In genomic region chr1:99481391-99481996, GRCh38 we compare ENCODE assay signal across 8 cellular contexts.
A peak's percentile ranks its signal among the peaks of the same experiment; 100 is the strongest.
DNase-seq lines count a peak whose midpoint lies in the region; ATAC-seq and FAIRE-seq lines count a peak whose summit lies in the region.

No MANE protein-coding gene starts in this region.

- H3K4me3 ChIP-seq in CD8-positive, alpha-beta memory T cell (ENCODE audit: low read length) = no peak overlapping the region
- no peak overlapping the region for H3K4me3 ChIP-seq in small intestine (ENCODE audit: low read depth in 1 of 2, low read length in 2 of 2)

- no peaks in the 10 kb centered on the region for H3K36me3 Mint-ChIP-seq in CD8-positive, alpha-beta memory T cell

- H3K4me1 Mint-ChIP-seq in CD8-positive, alpha-beta memory T cell = no peaks in the 10 kb centered on the region

- no peaks in the 10 kb centered on the region for H3K9me3 Mint-ChIP-seq in CD8-positive, alpha-beta memory T cell

- H3K27me3 ChIP-seq in CD8-positive, alpha-beta memory T cell (ENCODE audit: insufficient read depth, low read length, poor library complexity, severe bottlenecking) = no peaks in the 10 kb centered on the region
- H3K27me3 ChIP-seq in small intestine (ENCODE audit: control insufficient read depth in 2 of 2, insufficient read depth in 2 of 2, low read length in 2 of 2) = no peaks in the 10 kb centered on the region

- no peak overlapping the region for H3K4me3 Mint-ChIP-seq in CD8-positive, alpha-beta memory T cell

- H3K9me3 ChIP-seq in CD8-positive, alpha-beta memory T cell (ENCODE audit: low read length) = no peaks in the 10 kb centered on the region
- H3K9me3 ChIP-seq in small intestine (ENCODE audit: control insufficient read depth, low read depth) = no peaks in the 10 kb centered on the region

- peak in 3 of 5 donors; percentile 12 to 47 (median 40) for DNase-seq in CD8-positive, alpha-beta memory T cell
- DNase-seq in NCI-H82 (lab: John Stamatoyannopoulos, UW) = peak; percentile 96
- peak; percentile 45 for DNase-seq in amniotic stem cell (lab: John Stamatoyannopoulos, UW)
- DNase-seq in hepatic stellate cell (ENCODE audit: low spot score) = peak; percentile 8
- peak; percentile 43 for DNase-seq in small intestine
- no peak for DNase-seq in NCI-H226

- CTCF ChIA-PET in CD8-positive, alpha-beta memory T cell (lab: Charles Lee) = interaction anchor here (0.6 to 3.1 kb wide), 3 partner anchors 10 to 687 kb away, joined by 3 to 19 read pairs (median 7); no protein-coding TSS in a partner anchor

- H3K36me3 ChIP-seq in CD8-positive, alpha-beta memory T cell (ENCODE audit: insufficient read depth, low read length) = no peaks in the 10 kb centered on the region
- no peaks in the 10 kb centered on the region for H3K36me3 ChIP-seq in small intestine (ENCODE audit: control insufficient read depth in 2 of 2, insufficient read depth in 2 of 2, low read length in 2 of 2)

- peak; percentile 81 for ATAC-seq in GM18519 (IDR thresholded peaks at IDR 0.05; ENCODE audit: low FRiP score, unreplicated experiment)
- ATAC-seq in HG03520 (IDR thresholded peaks at IDR 0.05; ENCODE audit: unreplicated experiment) = peak; percentile 82

- no peak overlapping the region for H3K27ac ChIP-seq in CD8-positive, alpha-beta memory T cell (ENCODE audit: low read depth, low read length)
- H3K27ac ChIP-seq in small intestine (ENCODE audit: low read depth in 1 of 2, low read length in 1 of 2) = no peak overlapping the region

- peaks cover 1 to 22% of the 10 kb centered on the region in 2 donors for H3K27me3 Mint-ChIP-seq in CD8-positive, alpha-beta memory T cell

- POLR2A ChIA-PET in CD8-positive, alpha-beta memory T cell (lab: Charles Lee) = no interaction called here

- H3K27ac Mint-ChIP-seq in CD8-positive, alpha-beta memory T cell = no peak overlapping the region

- H3K4me1 ChIP-seq in CD8-positive, alpha-beta memory T cell (ENCODE audit: insufficient read depth, low read length) = no peaks in the 10 kb centered on the region
- H3K4me1 ChIP-seq in small intestine (ENCODE audit: control insufficient read depth in 2 of 2, insufficient read depth in 1 of 2, low read depth in 1 of 2, low read length in 1 of 2) = no peaks in the 10 kb centered on the region

- FAIRE-seq in small intestine (lab: Jason Lieb, UNC) = no peak
